In genomic region chr9:36559036-36559695, GRCh38 we compare ENCODE assay signal across 18 cellular contexts. TPM values are rescaled to one million over a fixed set of nuclear protein-coding genes. Genes with fewer than 3 reads are reported as not detected.
DNase-seq lines count a peak whose midpoint lies in the region; ATAC-seq and TF ChIP-seq lines count a peak whose summit lies in the region.
"Had no signal": no experiment of that assay in that cellular context is flagged by ENCODE, and none has a peak within 500 bp of the region (broad histone marks: within the 10 kb centered on the region; RNA-seq: fewer than 3 reads in every experiment).

No MANE protein-coding gene starts in this region.

- H3K36me3 ChIP-seq in GM23338 (ENCODE audit: insufficient read depth) (no peaks in the 10 kb centered on the region), SK-N-SH (replicated peaks in 1 of 2; ENCODE audit: control insufficient read depth in 1 of 2, insufficient read depth in 2 of 2, low read length in 1 of 2) (no peaks in the 10 kb centered on the region), fibroblast of lung (ENCODE audit: control insufficient read depth, insufficient read depth, low read length) (no peaks in the 10 kb centered on the region), MM.1S (replicated peaks; ENCODE audit: insufficient read depth, low read length) (no peaks in the 10 kb centered on the region)
- H3K36me3 ChIP-seq: BLaER1 treated with 17β-estradiol and CSF1 and Interleukin-3, amounts not matched to agents 10 nM and 100 nM; lower lobe of right lung had no signal

- DNase-seq in GM23338 (ENCODE audit: low spot score) (peak; percentile 59), SK-N-SH (no peak), fibroblast of lung (ENCODE audit: low read depth in 2 of 2) (peak in 1 of 2 donors; percentile 57), renal cortical epithelial cell (ENCODE audit: low read depth) (peak; percentile 45), MM.1S (no peak)
- no peak for DNase-seq in activated CD8-positive, alpha-beta memory T cell treated with anti-CD3 and anti-CD28 coated beads for 24 hours
- DNase-seq: activated CD8-positive, alpha-beta memory T cell treated with anti-CD3 and anti-CD28 coated beads, Interleukin-2, amount 10 ng/mL, durations not matched to agents 7 days and 5 days; activated gamma-delta T cell; H7; lower lobe of right lung; MV-4-11; natural killer cell; NCI-H82; stimulated activated CD4-positive, alpha-beta T cell treated with anti-CD3 and anti-CD28 coated beads, Interleukin-2, amount 100 ng/mL, for 24 hours; substantia nigra had no signal

- H2AFZ ChIP-seq in GM23338 (no peak overlapping the region), SK-N-SH (ENCODE audit: low read depth) (peak overlapping the region; percentile 16; the same call in 1 of the 2 replicates), fibroblast of lung (ENCODE audit: low read length) (peak overlapping the region; percentile 52), MM.1S (ENCODE audit: low read length) (no peak overlapping the region)

- peaks cover 6% of the 10 kb centered on the region; the same call in 1 of the 2 replicates for H3K9me2 ChIP-seq in GM23338 (ENCODE audit: insufficient read depth)
- H3K9me2 ChIP-seq in SK-N-SH: no peaks in the 10 kb centered on the region
- H3K9me2 ChIP-seq in MM.1S (replicated peaks; ENCODE audit: insufficient read depth, low read length): no peaks in the 10 kb centered on the region

- H3K9ac ChIP-seq in SK-N-SH (no peak overlapping the region), fibroblast of lung (ENCODE audit: insufficient read depth, low read length) (no peak overlapping the region), MM.1S (ENCODE audit: low read length) (no peak overlapping the region)
- H3K9ac ChIP-seq: BLaER1 treated with 17β-estradiol and CSF1 and Interleukin-3, amounts not matched to agents 10 nM and 100 nM had no signal

- H3F3A ChIP-seq in GM23338 (replicated peaks; ENCODE audit: low read depth) (no peaks in the 10 kb centered on the region), SK-N-SH (replicated peaks; ENCODE audit: insufficient read depth) (peaks cover 5% of the 10 kb centered on the region), MM.1S (ENCODE audit: insufficient read depth, low read length) (no peaks in the 10 kb centered on the region)

- no peak for ATAC-seq in GM23338
- ATAC-seq in GM21619 (IDR thresholded peaks at IDR 0.05; ENCODE audit: unreplicated experiment): no peak
- no peak for ATAC-seq in HG03432 (IDR thresholded peaks at IDR 0.05; ENCODE audit: unreplicated experiment)
- ATAC-seq: activated CD8-positive, alpha-beta memory T cell treated with anti-CD3 and anti-CD28 coated beads, Interleukin-2, amount 10 ng/mL, durations not matched to agents 7 days and 5 days; lower lobe of right lung; natural killer cell had no signal

- H3K4me1 ChIP-seq in GM23338 (ENCODE audit: insufficient read depth) (0 out of 2 replicates have a peak, but pooled peaks cover 8% of the 10 kb centered on the region), SK-N-SH (ENCODE audit: control insufficient read depth in 1 of 2, insufficient read depth in 2 of 2, low read depth in 1 of 2, low read length in 1 of 2) (no peaks in the 10 kb centered on the region), fibroblast of lung (ENCODE audit: control insufficient read depth, extremely low read depth, insufficient read depth, low read length) (peaks cover 3% of the 10 kb centered on the region), MM.1S (ENCODE audit: low read length) (no peaks in the 10 kb centered on the region)
- H3K4me1 ChIP-seq: lower lobe of right lung had no signal

- H3K36me3 Mint-ChIP-seq in GM23338 (ENCODE audit: low read depth): no peaks in the 10 kb centered on the region; the same call in 2 of the 3 replicates
- H3K36me3 Mint-ChIP-seq: activated CD8-positive, alpha-beta memory T cell treated with anti-CD3 and anti-CD28 coated beads, Interleukin-2, amount 10 ng/mL, durations not matched to agents 7 days and 5 days; natural killer cell had no signal

- H3K4me2 ChIP-seq in GM23338: no peak overlapping the region
- no peak overlapping the region for H3K4me2 ChIP-seq in SK-N-SH
- H3K4me2 ChIP-seq in fibroblast of lung (ENCODE audit: extremely low read depth, insufficient read depth, low read length): no peak overlapping the region
- no peak overlapping the region for H3K4me2 ChIP-seq in MM.1S (ENCODE audit: low read depth, low read length)
- H3K4me2 ChIP-seq: BLaER1 treated with 17β-estradiol and CSF1 and Interleukin-3, amounts not matched to agents 10 nM and 100 nM had no signal

- peaks cover 1% of the 10 kb centered on the region for H3K27me3 Mint-ChIP-seq in GM23338 (ENCODE audit: insufficient read depth, low read depth, poor library complexity)

- TF ChIP-seq CTCF in GM23338 (conservative IDR thresholded peaks at IDR 0.05; ENCODE audit: low read depth in 2 of 2) (no peak), SK-N-SH (IDR thresholded peaks at IDR 0.05) (no peak), fibroblast of lung (conservative IDR thresholded peaks at IDR 0.05 in 1 of 2, IDR thresholded peaks at IDR 0.05 in 1 of 2; ENCODE audit: low read depth in 1 of 2, low read length in 2 of 2) (no peak), MM.1S (IDR thresholded peaks at IDR 0.05; ENCODE audit: low read length) (no peak)

- H3K4me1 Mint-ChIP-seq in GM23338: peaks cover 16% of the 10 kb centered on the region
- H3K4me1 Mint-ChIP-seq: natural killer cell had no signal

- H3K9me3 ChIP-seq in SK-N-SH: no peaks in the 10 kb centered on the region
- no peaks in the 10 kb centered on the region for H3K9me3 ChIP-seq in fibroblast of lung (ENCODE audit: control insufficient read depth, insufficient read depth, low read depth, low read length)
- no peaks in the 10 kb centered on the region for H3K9me3 ChIP-seq in MM.1S (replicated peaks; ENCODE audit: insufficient read depth, low read length)
- H3K9me3 ChIP-seq: BLaER1 treated with 17β-estradiol and CSF1 and Interleukin-3, amounts not matched to agents 10 nM and 100 nM; lower lobe of right lung had no signal

- no peak overlapping the region for H3K4me3 ChIP-seq in GM23338
- H3K4me3 ChIP-seq in SK-N-SH (ENCODE audit: low read depth in 2 of 2, low read length in 1 of 2): no peak overlapping the region
- H3K4me3 ChIP-seq in fibroblast of lung (replicated peaks in 1 of 4; ENCODE audit: control extremely low read depth in 1 of 4, insufficient read depth in 1 of 4, low read depth in 3 of 4, low read length in 4 of 4): no peak overlapping the region
- no peak overlapping the region for H3K4me3 ChIP-seq in MM.1S (ENCODE audit: low read length)
- H3K4me3 ChIP-seq: BLaER1 treated with 17β-estradiol and CSF1 and Interleukin-3, amounts not matched to agents 10 nM and 100 nM; lower lobe of right lung had no signal

- no peaks in the 10 kb centered on the region; the same call in 2 of the 3 replicates for H3K9me3 Mint-ChIP-seq in GM23338
- H3K9me3 Mint-ChIP-seq: natural killer cell had no signal

- no peak for TF ChIP-seq RAD21 in SK-N-SH (IDR thresholded peaks at IDR 0.05; ENCODE audit: low read length)

- CTCF ChIA-PET in SK-N-SH (lab: Yijun Ruan, JAX): interaction anchor here (0.7 to 9.5 kb wide), 3 partner anchors 152 to 188 kb away, joined by 3 to 181 read pairs (median 20); no protein-coding TSS in a partner anchor

- no peaks in the 10 kb centered on the region for H4K20me1 ChIP-seq in GM23338 (replicated peaks; ENCODE audit: insufficient read depth)
- H4K20me1 ChIP-seq in SK-N-SH (ENCODE audit: insufficient read depth): no peaks in the 10 kb centered on the region
- no peaks in the 10 kb centered on the region for H4K20me1 ChIP-seq in fibroblast of lung (ENCODE audit: control insufficient read depth, extremely low read depth, insufficient read depth, low read length)
- no peaks in the 10 kb centered on the region for H4K20me1 ChIP-seq in MM.1S (ENCODE audit: insufficient read depth, low read length)
- H4K20me1 ChIP-seq: BLaER1 treated with 17β-estradiol and CSF1 and Interleukin-3, amounts not matched to agents 10 nM and 100 nM had no signal

- POLR2A ChIA-PET in SK-N-SH (lab: Yijun Ruan, JAX): no interaction called here

- no peak overlapping the region for H3K4me3 Mint-ChIP-seq in GM23338
- H3K4me3 Mint-ChIP-seq: activated CD8-positive, alpha-beta memory T cell treated with anti-CD3 and anti-CD28 coated beads, Interleukin-2, amount 10 ng/mL, durations not matched to agents 7 days and 5 days; natural killer cell had no signal

- 85% methylated on average over 7 of the region's 7 CpGs for WGBS in SK-N-SH (ENCODE audit: low lambda C conversion rate)

- no peak for TF ChIP-seq EP300 in SK-N-SH (IDR thresholded peaks at IDR 0.05; ENCODE audit: borderline replicate concordance in 1 of 2, low read depth in 1 of 2, low read length in 1 of 2)

- H3K27ac ChIP-seq in GM23338 (ENCODE audit: low read depth) (peak overlapping the region; percentile 36), SK-N-SH (ENCODE audit: low read depth in 2 of 2, low read length in 1 of 2) (no peak overlapping the region), fibroblast of lung (ENCODE audit: insufficient read depth, low read length) (peak overlapping the region; percentile 23), MM.1S (ENCODE audit: low read length) (no peak overlapping the region)
- H3K27ac ChIP-seq: BLaER1 treated with 17β-estradiol and CSF1 and Interleukin-3, amounts not matched to agents 10 nM and 100 nM; lower lobe of right lung had no signal

- no peak overlapping the region for H3K27ac Mint-ChIP-seq in GM23338
- H3K27ac Mint-ChIP-seq: activated CD8-positive, alpha-beta memory T cell treated with anti-CD3 and anti-CD28 coated beads, Interleukin-2, amount 10 ng/mL, durations not matched to agents 7 days and 5 days; natural killer cell had no signal

- H3K79me2 ChIP-seq in GM23338 (replicated peaks; ENCODE audit: insufficient read depth) (no peaks in the 10 kb centered on the region), SK-N-SH (ENCODE audit: insufficient read depth) (no peaks in the 10 kb centered on the region), fibroblast of lung (ENCODE audit: control insufficient read depth, insufficient read depth, low read length) (no peaks in the 10 kb centered on the region), MM.1S (ENCODE audit: low read length) (no peaks in the 10 kb centered on the region)

- no peaks in the 10 kb centered on the region for H3K27me3 ChIP-seq in GM23338 (ENCODE audit: insufficient read depth)
- H3K27me3 ChIP-seq in SK-N-SH (ENCODE audit: insufficient read depth): no peaks in the 10 kb centered on the region
- no peaks in the 10 kb centered on the region for H3K27me3 ChIP-seq in fibroblast of lung (ENCODE audit: control insufficient read depth, insufficient read depth, low read length)
- H3K27me3 ChIP-seq in MM.1S (replicated peaks; ENCODE audit: insufficient read depth, low read length): no peaks in the 10 kb centered on the region
- H3K27me3 ChIP-seq: BLaER1 treated with 17β-estradiol and CSF1 and Interleukin-3, amounts not matched to agents 10 nM and 100 nM had no signal

RNA-seq across cellular contexts. Expression of gene MELK, which starts 13.5 kb away (rescaled TPM):
- total RNA-seq in GM23338 (2014; rRNA removed; shearing (Covaris generic)): 55.7 and 67.8 TPM in 2 replicates
- 32.3 and 37.2 TPM in 2 replicates for polyA plus RNA-seq in GM23338 (2016; fragmentation: Nextera tagmentation; extraction: Ambion mirVana)
- 16.5 and 18.0 TPM in 2 replicates for polyA plus RNA-seq in SK-N-SH (2012; rRNA removed)
- 22.3 and 26.8 TPM in 2 replicates for polyA plus RNA-seq in SK-N-SH (2012; cell fraction: cytosol; rRNA removed)
- 7.7 and 16.1 TPM in 2 replicates for polyA plus RNA-seq in SK-N-SH (2012; cell fraction: nucleus; rRNA removed)
- total RNA-seq in fibroblast of lung: 6.2 and 14.2 TPM in 2 replicates
- polyA plus RNA-seq in fibroblast of lung: 21.9 and 56.1 TPM in 2 replicates
- 10.7 and 31.3 TPM in 2 replicates for polyA plus RNA-seq in fibroblast of lung (2012)
- polyA minus RNA-seq in fibroblast of lung (ENCODE audit: low replicate concordance): 3.9 and 5.2 TPM in 2 replicates
- total RNA-seq in renal cortical epithelial cell: 6.3 and 33.0 TPM in 2 replicates

Comparison
In these comparisons a context has a peak if more than half of its experiments do, and no peak if none do; other contexts are left out.
1. DNase-seq: peak in GM23338 (single experiment) and renal cortical epithelial cell (single experiment); none in SK-N-SH (single experiment), MM.1S (single experiment) and activated CD8-positive, alpha-beta memory T cell treated with anti-CD3 and anti-CD28 coated beads for 24 hours (single experiment).
2. H2AFZ ChIP-seq: peak in SK-N-SH (single experiment) and fibroblast of lung (single experiment); none in GM23338 (single experiment) and MM.1S (single experiment).
3. H3K27ac ChIP-seq: peak in GM23338 (single experiment) and fibroblast of lung (single experiment); none in SK-N-SH (0 of 2) and MM.1S (single experiment).